1 cellular context compared by ENCODE assay signal in the genomic region with DNA sequence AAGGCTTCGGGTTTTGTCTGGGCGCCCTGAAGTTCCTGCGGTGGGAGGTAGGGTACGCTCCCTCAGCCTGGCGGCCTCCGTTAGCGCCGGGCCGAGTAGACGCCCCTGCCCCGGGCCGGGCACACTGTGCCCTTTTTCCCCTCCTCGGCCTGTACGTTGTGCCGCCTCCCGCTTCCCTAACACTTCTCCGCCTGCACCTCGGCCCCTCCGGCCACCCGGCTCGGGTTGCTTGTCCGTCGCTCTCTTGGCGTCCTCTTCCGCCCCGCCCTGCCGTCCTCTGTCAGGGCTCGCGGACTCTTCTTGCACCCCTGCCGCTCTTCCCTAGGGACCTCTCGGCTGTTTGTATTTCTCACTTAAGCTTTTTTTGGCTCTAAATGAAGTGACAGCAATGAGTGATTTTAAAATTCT.
A peak's percentile ranks its signal among the peaks of the same experiment; 100 is the strongest.
TF ChIP-seq lines count a peak whose summit lies in the region.

No MANE protein-coding gene starts in this region.

TF ChIP-seq in K562, 482 proteins besides CTCF, POLR2A, EP300 and RAD21 (continued from another document and continues in another):
- TF ChIP-seq, protein P1, sequence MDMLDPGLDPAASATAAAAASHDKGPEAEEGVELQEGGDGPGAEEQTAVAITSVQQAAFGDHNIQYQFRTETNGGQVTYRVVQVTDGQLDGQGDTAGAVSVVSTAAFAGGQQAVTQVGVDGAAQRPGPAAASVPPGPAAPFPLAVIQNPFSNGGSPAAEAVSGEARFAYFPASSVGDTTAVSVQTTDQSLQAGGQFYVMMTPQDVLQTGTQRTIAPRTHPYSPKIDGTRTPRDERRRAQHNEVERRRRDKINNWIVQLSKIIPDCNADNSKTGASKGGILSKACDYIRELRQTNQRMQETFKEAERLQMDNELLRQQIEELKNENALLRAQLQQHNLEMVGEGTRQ (CRISPR knock-in tag; IDR thresholded peaks at IDR 0.05) = no peak
- TF ChIP-seq ZNF668 (CRISPR knock-in tag; IDR thresholded peaks at IDR 0.05) (no peak), SIN3A (IDR thresholded peaks at IDR 0.05; ENCODE audit: borderline replicate concordance in 2 of 2, control insufficient read depth in 1 of 2, low read depth in 2 of 2, low read length in 2 of 2) (peak; percentile 69 to 76; a peak in 1 of 4 replicates), MAZ (CRISPR knock-in tag; conservative IDR thresholded peaks at IDR 0.05 in 1 of 2, IDR thresholded peaks at IDR 0.05 in 1 of 2) (peak in 1 of 2 experiments; percentile 76; a peak in 1 of 4 replicates), DNMT1 (IDR thresholded peaks at IDR 0.05) (no peak), ZNF644 (tag; IDR thresholded peaks at IDR 0.05; ENCODE audit: low read depth) (no peak), TEAD1 (CRISPR knock-in tag; IDR thresholded peaks at IDR 0.05) (peak in 1 of 2 experiments; percentile 94; a peak in 3 of 4 replicates), JUNB (CRISPR knock-in tag; conservative IDR thresholded peaks at IDR 0.05) (no peak), NBN (IDR thresholded peaks at IDR 0.05; ENCODE audit: low read depth) (0 out of 2 replicates have a peak, but pooled peaks have one; percentile 33), ZFX (CRISPR knock-in tag; IDR thresholded peaks at IDR 0.05) (peak; percentile 77), ZNF445 (CRISPR knock-in tag; IDR thresholded peaks at IDR 0.05; ENCODE audit: low read depth) (no peak), ATF7 (IDR thresholded peaks at IDR 0.05) (no peak), BCOR (IDR thresholded peaks at IDR 0.05) (peak; percentile 41; the same call in 1 of the 2 replicates), GABPA (tag; conservative IDR thresholded peaks at IDR 0.05; ENCODE audit: low read depth) (peak; percentile 60; the same call in 1 of the 2 replicates), ZBED1 (IDR thresholded peaks at IDR 0.05) (no peak), TCF7L2 (IDR thresholded peaks at IDR 0.05; ENCODE audit: low read depth, low read length) (no peak), MCM7 (IDR thresholded peaks at IDR 0.05) (no peak), ELF1 (tag; IDR thresholded peaks at IDR 0.05) (peak; percentile 29; the same call in 1 of the 2 replicates), EHMT2 (IDR thresholded peaks at IDR 0.05) (no peak), BRD9 (IDR thresholded peaks at IDR 0.05; ENCODE audit: low read depth, partially characterized antibody) (no peak), RB1 (IDR thresholded peaks at IDR 0.05; ENCODE audit: low read depth) (peak; percentile 43; the same call in 1 of the 2 replicates), BHLHE40 (IDR thresholded peaks at IDR 0.05; ENCODE audit: low read length) (no peak), HNRNPUL1 (IDR thresholded peaks at IDR 0.05; ENCODE audit: low read length) (no peak), ARHGAP35 (IDR thresholded peaks at IDR 0.05; ENCODE audit: partially characterized antibody) (no peak), ZBTB7A (IDR thresholded peaks at IDR 0.05; ENCODE audit: borderline replicate concordance, control insufficient read depth, low read depth, low read length) (peak; percentile 59; the same call in 1 of the 2 replicates), SAP30 (IDR thresholded peaks at IDR 0.05; ENCODE audit: borderline replicate concordance, insufficient read depth, low read depth, low read length, poor library complexity, severe bottlenecking) (peak; percentile 78), ZC3H8 (IDR thresholded peaks at IDR 0.05) (no peak), FIP1L1 (IDR thresholded peaks at IDR 0.05; ENCODE audit: low read depth, low read length, poor library complexity, severe bottlenecking) (peak; percentile 42)
- TF ChIP-seq, protein P2, sequence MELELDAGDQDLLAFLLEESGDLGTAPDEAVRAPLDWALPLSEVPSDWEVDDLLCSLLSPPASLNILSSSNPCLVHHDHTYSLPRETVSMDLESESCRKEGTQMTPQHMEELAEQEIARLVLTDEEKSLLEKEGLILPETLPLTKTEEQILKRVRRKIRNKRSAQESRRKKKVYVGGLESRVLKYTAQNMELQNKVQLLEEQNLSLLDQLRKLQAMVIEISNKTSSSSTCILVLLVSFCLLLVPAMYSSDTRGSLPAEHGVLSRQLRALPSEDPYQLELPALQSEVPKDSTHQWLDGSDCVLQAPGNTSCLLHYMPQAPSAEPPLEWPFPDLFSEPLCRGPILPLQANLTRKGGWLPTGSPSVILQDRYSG (tag; conservative IDR thresholded peaks at IDR 0.05; ENCODE audit: low read depth) = no peak
- TF ChIP-seq, protein P3, sequence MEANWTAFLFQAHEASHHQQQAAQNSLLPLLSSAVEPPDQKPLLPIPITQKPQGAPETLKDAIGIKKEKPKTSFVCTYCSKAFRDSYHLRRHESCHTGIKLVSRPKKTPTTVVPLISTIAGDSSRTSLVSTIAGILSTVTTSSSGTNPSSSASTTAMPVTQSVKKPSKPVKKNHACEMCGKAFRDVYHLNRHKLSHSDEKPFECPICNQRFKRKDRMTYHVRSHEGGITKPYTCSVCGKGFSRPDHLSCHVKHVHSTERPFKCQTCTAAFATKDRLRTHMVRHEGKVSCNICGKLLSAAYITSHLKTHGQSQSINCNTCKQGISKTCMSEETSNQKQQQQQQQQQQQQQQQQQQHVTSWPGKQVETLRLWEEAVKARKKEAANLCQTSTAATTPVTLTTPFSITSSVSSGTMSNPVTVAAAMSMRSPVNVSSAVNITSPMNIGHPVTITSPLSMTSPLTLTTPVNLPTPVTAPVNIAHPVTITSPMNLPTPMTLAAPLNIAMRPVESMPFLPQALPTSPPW (CRISPR knock-in tag; IDR thresholded peaks at IDR 0.05) = peak; percentile 3; the same call in 1 of the 2 replicates
- TF ChIP-seq, protein P4, sequence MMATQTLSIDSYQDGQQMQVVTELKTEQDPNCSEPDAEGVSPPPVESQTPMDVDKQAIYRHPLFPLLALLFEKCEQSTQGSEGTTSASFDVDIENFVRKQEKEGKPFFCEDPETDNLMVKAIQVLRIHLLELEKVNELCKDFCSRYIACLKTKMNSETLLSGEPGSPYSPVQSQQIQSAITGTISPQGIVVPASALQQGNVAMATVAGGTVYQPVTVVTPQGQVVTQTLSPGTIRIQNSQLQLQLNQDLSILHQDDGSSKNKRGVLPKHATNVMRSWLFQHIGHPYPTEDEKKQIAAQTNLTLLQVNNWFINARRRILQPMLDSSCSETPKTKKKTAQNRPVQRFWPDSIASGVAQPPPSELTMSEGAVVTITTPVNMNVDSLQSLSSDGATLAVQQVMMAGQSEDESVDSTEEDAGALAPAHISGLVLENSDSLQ (IDR thresholded peaks at IDR 0.05) = peak; percentile 36; the same call in 1 of the 2 replicates
- TF ChIP-seq, protein P5, sequence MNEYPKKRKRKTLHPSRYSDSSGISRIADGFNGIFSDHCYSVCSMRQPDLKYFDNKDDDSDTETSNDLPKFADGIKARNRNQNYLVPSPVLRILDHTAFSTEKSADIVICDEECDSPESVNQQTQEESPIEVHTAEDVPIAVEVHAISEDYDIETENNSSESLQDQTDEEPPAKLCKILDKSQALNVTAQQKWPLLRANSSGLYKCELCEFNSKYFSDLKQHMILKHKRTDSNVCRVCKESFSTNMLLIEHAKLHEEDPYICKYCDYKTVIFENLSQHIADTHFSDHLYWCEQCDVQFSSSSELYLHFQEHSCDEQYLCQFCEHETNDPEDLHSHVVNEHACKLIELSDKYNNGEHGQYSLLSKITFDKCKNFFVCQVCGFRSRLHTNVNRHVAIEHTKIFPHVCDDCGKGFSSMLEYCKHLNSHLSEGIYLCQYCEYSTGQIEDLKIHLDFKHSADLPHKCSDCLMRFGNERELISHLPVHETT (CRISPR knock-in tag; conservative IDR thresholded peaks at IDR 0.05 in 1 of 2, IDR thresholded peaks at IDR 0.05 in 1 of 2) = no peak
- TF ChIP-seq, protein P6, sequence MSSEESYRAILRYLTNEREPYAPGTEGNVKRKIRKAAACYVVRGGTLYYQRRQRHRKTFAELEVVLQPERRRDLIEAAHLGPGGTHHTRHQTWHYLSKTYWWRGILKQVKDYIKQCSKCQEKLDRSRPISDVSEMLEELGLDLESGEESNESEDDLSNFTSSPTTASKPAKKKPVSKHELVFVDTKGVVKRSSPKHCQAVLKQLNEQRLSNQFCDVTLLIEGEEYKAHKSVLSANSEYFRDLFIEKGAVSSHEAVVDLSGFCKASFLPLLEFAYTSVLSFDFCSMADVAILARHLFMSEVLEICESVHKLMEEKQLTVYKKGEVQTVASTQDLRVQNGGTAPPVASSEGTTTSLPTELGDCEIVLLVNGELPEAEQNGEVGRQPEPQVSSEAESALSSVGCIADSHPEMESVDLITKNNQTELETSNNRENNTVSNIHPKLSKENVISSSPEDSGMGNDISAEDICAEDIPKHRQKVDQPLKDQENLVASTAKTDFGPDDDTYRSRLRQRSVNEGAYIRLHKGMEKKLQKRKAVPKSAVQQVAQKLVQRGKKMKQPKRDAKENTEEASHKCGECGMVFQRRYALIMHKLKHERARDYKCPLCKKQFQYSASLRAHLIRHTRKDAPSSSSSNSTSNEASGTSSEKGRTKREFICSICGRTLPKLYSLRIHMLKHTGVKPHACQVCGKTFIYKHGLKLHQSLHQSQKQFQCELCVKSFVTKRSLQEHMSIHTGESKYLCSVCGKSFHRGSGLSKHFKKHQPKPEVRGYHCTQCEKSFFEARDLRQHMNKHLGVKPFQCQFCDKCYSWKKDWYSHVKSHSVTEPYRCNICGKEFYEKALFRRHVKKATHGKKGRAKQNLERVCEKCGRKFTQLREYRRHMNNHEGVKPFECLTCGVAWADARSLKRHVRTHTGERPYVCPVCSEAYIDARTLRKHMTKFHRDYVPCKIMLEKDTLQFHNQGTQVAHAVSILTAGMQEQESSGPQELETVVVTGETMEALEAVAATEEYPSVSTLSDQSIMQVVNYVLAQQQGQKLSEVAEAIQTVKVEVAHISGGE (CRISPR knock-in tag; IDR thresholded peaks at IDR 0.05) = peak in 1 of 3 experiments; percentile 91; a peak in 2 of 6 replicates
- TF ChIP-seq, protein P7, sequence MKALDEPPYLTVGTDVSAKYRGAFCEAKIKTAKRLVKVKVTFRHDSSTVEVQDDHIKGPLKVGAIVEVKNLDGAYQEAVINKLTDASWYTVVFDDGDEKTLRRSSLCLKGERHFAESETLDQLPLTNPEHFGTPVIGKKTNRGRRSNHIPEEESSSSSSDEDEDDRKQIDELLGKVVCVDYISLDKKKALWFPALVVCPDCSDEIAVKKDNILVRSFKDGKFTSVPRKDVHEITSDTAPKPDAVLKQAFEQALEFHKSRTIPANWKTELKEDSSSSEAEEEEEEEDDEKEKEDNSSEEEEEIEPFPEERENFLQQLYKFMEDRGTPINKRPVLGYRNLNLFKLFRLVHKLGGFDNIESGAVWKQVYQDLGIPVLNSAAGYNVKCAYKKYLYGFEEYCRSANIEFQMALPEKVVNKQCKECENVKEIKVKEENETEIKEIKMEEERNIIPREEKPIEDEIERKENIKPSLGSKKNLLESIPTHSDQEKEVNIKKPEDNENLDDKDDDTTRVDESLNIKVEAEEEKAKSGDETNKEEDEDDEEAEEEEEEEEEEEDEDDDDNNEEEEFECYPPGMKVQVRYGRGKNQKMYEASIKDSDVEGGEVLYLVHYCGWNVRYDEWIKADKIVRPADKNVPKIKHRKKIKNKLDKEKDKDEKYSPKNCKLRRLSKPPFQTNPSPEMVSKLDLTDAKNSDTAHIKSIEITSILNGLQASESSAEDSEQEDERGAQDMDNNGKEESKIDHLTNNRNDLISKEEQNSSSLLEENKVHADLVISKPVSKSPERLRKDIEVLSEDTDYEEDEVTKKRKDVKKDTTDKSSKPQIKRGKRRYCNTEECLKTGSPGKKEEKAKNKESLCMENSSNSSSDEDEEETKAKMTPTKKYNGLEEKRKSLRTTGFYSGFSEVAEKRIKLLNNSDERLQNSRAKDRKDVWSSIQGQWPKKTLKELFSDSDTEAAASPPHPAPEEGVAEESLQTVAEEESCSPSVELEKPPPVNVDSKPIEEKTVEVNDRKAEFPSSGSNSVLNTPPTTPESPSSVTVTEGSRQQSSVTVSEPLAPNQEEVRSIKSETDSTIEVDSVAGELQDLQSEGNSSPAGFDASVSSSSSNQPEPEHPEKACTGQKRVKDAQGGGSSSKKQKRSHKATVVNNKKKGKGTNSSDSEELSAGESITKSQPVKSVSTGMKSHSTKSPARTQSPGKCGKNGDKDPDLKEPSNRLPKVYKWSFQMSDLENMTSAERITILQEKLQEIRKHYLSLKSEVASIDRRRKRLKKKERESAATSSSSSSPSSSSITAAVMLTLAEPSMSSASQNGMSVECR (CRISPR knock-in tag; IDR thresholded peaks at IDR 0.05) = peak; percentile 19; the same call in 1 of the 2 replicates
- TF ChIP-seq, protein P8, sequence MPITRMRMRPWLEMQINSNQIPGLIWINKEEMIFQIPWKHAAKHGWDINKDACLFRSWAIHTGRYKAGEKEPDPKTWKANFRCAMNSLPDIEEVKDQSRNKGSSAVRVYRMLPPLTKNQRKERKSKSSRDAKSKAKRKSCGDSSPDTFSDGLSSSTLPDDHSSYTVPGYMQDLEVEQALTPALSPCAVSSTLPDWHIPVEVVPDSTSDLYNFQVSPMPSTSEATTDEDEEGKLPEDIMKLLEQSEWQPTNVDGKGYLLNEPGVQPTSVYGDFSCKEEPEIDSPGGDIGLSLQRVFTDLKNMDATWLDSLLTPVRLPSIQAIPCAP (CRISPR knock-in tag; IDR thresholded peaks at IDR 0.05; ENCODE audit: borderline replicate concordance) = no peak
- TF ChIP-seq, protein P9, sequence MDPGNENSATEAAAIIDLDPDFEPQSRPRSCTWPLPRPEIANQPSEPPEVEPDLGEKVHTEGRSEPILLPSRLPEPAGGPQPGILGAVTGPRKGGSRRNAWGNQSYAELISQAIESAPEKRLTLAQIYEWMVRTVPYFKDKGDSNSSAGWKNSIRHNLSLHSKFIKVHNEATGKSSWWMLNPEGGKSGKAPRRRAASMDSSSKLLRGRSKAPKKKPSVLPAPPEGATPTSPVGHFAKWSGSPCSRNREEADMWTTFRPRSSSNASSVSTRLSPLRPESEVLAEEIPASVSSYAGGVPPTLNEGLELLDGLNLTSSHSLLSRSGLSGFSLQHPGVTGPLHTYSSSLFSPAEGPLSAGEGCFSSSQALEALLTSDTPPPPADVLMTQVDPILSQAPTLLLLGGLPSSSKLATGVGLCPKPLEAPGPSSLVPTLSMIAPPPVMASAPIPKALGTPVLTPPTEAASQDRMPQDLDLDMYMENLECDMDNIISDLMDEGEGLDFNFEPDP (CRISPR knock-in tag; IDR thresholded peaks at IDR 0.05) = no peak
- TF ChIP-seq, protein P10, sequence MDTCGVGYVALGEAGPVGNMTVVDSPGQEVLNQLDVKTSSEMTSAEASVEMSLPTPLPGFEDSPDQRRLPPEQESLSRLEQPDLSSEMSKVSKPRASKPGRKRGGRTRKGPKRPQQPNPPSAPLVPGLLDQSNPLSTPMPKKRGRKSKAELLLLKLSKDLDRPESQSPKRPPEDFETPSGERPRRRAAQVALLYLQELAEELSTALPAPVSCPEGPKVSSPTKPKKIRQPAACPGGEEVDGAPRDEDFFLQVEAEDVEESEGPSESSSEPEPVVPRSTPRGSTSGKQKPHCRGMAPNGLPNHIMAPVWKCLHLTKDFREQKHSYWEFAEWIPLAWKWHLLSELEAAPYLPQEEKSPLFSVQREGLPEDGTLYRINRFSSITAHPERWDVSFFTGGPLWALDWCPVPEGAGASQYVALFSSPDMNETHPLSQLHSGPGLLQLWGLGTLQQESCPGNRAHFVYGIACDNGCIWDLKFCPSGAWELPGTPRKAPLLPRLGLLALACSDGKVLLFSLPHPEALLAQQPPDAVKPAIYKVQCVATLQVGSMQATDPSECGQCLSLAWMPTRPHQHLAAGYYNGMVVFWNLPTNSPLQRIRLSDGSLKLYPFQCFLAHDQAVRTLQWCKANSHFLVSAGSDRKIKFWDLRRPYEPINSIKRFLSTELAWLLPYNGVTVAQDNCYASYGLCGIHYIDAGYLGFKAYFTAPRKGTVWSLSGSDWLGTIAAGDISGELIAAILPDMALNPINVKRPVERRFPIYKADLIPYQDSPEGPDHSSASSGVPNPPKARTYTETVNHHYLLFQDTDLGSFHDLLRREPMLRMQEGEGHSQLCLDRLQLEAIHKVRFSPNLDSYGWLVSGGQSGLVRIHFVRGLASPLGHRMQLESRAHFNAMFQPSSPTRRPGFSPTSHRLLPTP (IDR thresholded peaks at IDR 0.05; ENCODE audit: borderline replicate concordance, extremely low read depth, insufficient read length) = peak; percentile 1
